ENCODE assay signal across 8 cellular contexts in the genomic region with DNA sequence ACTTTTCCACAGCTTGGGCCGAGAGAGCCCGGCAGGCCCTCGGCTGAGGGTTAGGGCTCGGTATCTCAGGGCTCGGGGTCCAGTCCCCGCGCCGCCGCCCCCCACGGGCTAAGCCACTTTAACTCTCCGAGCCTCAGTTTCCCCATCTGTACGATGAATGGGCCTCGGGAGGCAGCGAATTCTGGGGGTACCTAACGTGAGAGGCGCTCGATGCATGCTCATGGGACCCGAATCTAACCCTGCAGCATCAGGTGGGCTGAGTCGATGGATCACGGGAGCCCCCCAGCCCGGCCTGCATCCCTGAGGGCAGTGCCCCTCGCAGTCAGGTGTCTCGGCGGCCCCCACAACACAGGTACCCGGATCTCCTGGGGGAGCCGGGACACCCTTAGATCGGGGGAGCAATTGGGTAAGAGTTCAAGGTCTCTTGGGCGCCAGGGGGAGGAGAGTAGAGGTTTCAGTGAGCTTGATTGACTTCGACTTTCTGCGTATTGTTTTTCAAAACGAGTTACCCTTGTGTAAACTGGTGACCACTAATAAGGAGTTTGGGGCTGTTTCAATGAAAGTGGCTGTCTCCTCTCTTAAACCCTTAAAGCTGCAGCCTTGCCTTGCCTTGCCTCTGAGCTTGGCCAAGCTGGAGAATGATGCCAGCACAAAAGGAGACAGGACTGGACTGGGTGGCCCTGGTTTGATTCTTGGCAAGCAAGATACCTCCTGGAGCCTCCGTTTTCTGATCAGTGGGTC. TPM values are rescaled to one million over a fixed set of nuclear protein-coding genes. Genes with fewer than 3 reads are reported as not detected.
DNase-seq lines count a peak whose midpoint lies in the region; ATAC-seq and TF ChIP-seq lines count a peak whose summit lies in the region.

No MANE protein-coding gene starts in this region.

- H3K27ac ChIP-seq in DND-41 (ENCODE audit: low read length) (peak overlapping the region; percentile 55; the same call in 1 of the 2 replicates), RWPE1 (peak overlapping the region; percentile 76), caudate nucleus (ENCODE audit: low read depth, low read length) (peak overlapping the region; percentile 83)

- H3K27ac Mint-ChIP-seq in stimulated activated naive B cell treated with anti-CD40 and anti-IgM and Interleukin-4, amounts not matched to agents 10 μg/mL and 1 μg/mL and 100 μg/mL, for 72 hours = peak overlapping the region; percentile 95

- H3K4me2 ChIP-seq in DND-41 (ENCODE audit: insufficient read depth, low read length) = peak overlapping the region; percentile 88

- H3K4me3 ChIP-seq in DND-41 (ENCODE audit: low read depth in 1 of 2, low read length in 2 of 2) (peak overlapping the region; percentile 51 to 76; a peak in 3 of 4 replicates), HFF-Myc (replicated peaks; ENCODE audit: low read depth, low read length) (peak overlapping the region; percentile 90)

- peak; percentile 8 for DNase-seq in DND-41
- DNase-seq in HFF-Myc (ENCODE audit: extremely low read depth, low read depth) = no peak
- no peak for DNase-seq in RWPE1 (ENCODE audit: low spot score)
- peak in 25 of 61 donors; percentile 3 to 55 (median 20) for DNase-seq in caudate nucleus (lab: John Stamatoyannopoulos, UW)
- no peak for DNase-seq in left lobe of liver (ENCODE audit: low spot score)
- DNase-seq in stimulated activated naive B cell treated with anti-CD40 and anti-IgM and Interleukin-4, amounts not matched to agents 10 μg/mL and 1 μg/mL and 100 μg/mL, for 72 hours = no peak
- DNase-seq in SKM-1 (lab: John Stamatoyannopoulos, UW; ENCODE audit: unreplicated experiment) = no peak
- no peak for DNase-seq in amniotic stem cell (lab: John Stamatoyannopoulos, UW)

- peaks cover 3 to 9% of the 10 kb centered on the region in 2 donors for H3K36me3 Mint-ChIP-seq in stimulated activated naive B cell treated with anti-CD40 and anti-IgM and Interleukin-4, amounts not matched to agents 10 μg/mL and 1 μg/mL and 100 μg/mL, for 72 hours

- ATAC-seq in DND-41 (ENCODE audit: insufficient read depth, low read depth) (no peak), left lobe of liver (peak; percentile 9)
- ATAC-seq in stimulated activated naive B cell treated with anti-CD40 and anti-IgM and Interleukin-4, amounts not matched to agents 10 μg/mL and 1 μg/mL and 100 μg/mL, for 72 hours (replicated peaks) = peak; percentile 38 to 42

- H3K36me3 ChIP-seq in DND-41 (ENCODE audit: insufficient read depth, low read length) = no peaks in the 10 kb centered on the region

- H3K79me2 ChIP-seq in DND-41 (ENCODE audit: insufficient read depth, low read length) = peaks cover 13% of the 10 kb centered on the region

- peak overlapping the region; percentile 82 for H3K9ac ChIP-seq in DND-41 (ENCODE audit: low read depth, low read length)

- no peaks in the 10 kb centered on the region for H3K27me3 Mint-ChIP-seq in stimulated activated naive B cell treated with anti-CD40 and anti-IgM and Interleukin-4, amounts not matched to agents 10 μg/mL and 1 μg/mL and 100 μg/mL, for 72 hours

- H3K9me3 Mint-ChIP-seq in stimulated activated naive B cell treated with anti-CD40 and anti-IgM and Interleukin-4, amounts not matched to agents 10 μg/mL and 1 μg/mL and 100 μg/mL, for 72 hours = no peaks in the 10 kb centered on the region

- POLR2A ChIA-PET in RWPE1 (lab: Yijun Ruan, JAX; ENCODE audit: low non-redundant PET) = interaction anchor here (0.5 to 2.0 kb wide), 9 partner anchors 9 to 79 kb away, joined by 3 to 5 read pairs (median 4); a partner anchor contains a TSS

- TF ChIP-seq CTCF in DND-41 (IDR thresholded peaks at IDR 0.05; ENCODE audit: borderline replicate concordance, extremely low read depth, low read length, poor library complexity, severe bottlenecking) (no peak), HFF-Myc (IDR thresholded peaks at IDR 0.05; ENCODE audit: low read depth, low read length, missing control alignments) (no peak), RWPE1 (conservative IDR thresholded peaks at IDR 0.05; ENCODE audit: low read depth) (no peak)

- no peaks in the 10 kb centered on the region for H3K27me3 ChIP-seq in DND-41 (ENCODE audit: insufficient read depth, low read length, poor library complexity)

- peaks cover 21 to 39% of the 10 kb centered on the region in 2 donors for H3K4me1 Mint-ChIP-seq in stimulated activated naive B cell treated with anti-CD40 and anti-IgM and Interleukin-4, amounts not matched to agents 10 μg/mL and 1 μg/mL and 100 μg/mL, for 72 hours

- H3K9me3 ChIP-seq in DND-41 (ENCODE audit: insufficient read depth, low read length, severe bottlenecking) = no peaks in the 10 kb centered on the region

- H4K20me1 ChIP-seq in DND-41 (ENCODE audit: insufficient read depth, low read length) = peaks cover 4% of the 10 kb centered on the region; the same call in 1 of the 2 replicates

- H3K4me3 Mint-ChIP-seq in stimulated activated naive B cell treated with anti-CD40 and anti-IgM and Interleukin-4, amounts not matched to agents 10 μg/mL and 1 μg/mL and 100 μg/mL, for 72 hours = peak overlapping the region; percentile 87 to 95

- H3K4me1 ChIP-seq in DND-41 (ENCODE audit: insufficient read depth, low read length) = peaks cover 26% of the 10 kb centered on the region

- CTCF ChIA-PET in RWPE1 (lab: Yijun Ruan, JAX) = interaction anchor here (0.5 to 1.4 kb wide), 3 partner anchors 17 to 49 kb away, joined by 3 to 5 read pairs (median 3); no protein-coding TSS in a partner anchor

- peak overlapping the region; percentile 86 for H2AFZ ChIP-seq in DND-41 (ENCODE audit: low read depth, low read length)

RNA-seq across cellular contexts. Expression of a gene that starts 0.6 kb away (rescaled TPM):
- total RNA-seq in left lobe of liver = 741 TPM

RNA-seq across cellular contexts. Expression of a gene that starts 36.8 kb away (rescaled TPM):
- total RNA-seq in left lobe of liver = 32.9 TPM
